8 cellular contexts compared by ENCODE assay signal in the genomic region with DNA sequence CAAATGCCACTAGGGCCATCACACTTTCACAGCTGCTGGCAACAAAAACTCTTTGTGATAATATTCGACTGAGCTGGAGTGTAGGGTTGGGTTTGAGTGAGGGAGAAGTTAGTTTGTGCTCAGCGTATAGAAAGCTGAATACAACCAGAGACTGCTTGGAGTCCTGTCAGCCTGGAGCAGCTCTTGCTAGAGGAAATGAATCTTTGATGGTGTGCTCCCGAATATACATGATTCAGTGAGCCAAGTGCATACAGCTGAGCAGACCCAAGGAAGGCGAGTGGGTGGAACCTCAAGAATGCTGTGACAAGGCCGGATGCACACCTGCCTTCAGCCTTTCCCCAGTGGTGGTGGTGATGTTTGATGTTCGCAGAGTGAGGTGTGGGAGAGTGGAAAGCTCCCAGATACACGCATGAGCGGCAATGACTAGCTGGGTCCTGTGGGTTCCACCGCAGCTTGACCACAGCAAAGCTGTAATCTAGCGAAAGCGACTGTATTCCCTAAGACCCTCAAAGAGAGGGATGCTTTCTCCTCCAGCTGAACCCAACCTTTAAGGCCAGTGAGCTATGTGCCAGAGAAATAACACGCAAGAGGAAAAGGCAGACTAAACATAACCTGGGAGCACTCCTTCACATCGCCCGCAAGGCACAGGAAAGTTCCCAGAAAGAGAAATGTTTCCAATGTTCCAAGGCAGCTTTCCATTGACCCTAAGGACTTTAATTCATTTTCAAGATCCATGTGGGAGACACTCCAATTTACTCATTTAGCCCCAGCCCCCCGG. TPM values are rescaled to one million over a fixed set of nuclear protein-coding genes. Genes with fewer than 3 reads are reported as not detected.
DNase-seq lines count a peak whose midpoint lies in the region; ATAC-seq and TF ChIP-seq lines count a peak whose summit lies in the region.

No MANE protein-coding gene starts in this region.

- peak; percentile 36 for ATAC-seq in GM21576 (IDR thresholded peaks at IDR 0.05; ENCODE audit: unreplicated experiment)
- no peak for ATAC-seq in GM18873 (IDR thresholded peaks at IDR 0.05; ENCODE audit: low FRiP score, unreplicated experiment)

- H3K9me3 ChIP-seq in adipocyte (ENCODE audit: control insufficient read depth, low read length): no peaks in the 10 kb centered on the region

- peak overlapping the region; percentile 84 for H3K9ac ChIP-seq in adipocyte (ENCODE audit: low read length)

- H3K36me3 ChIP-seq in adipocyte (ENCODE audit: control insufficient read depth, insufficient read depth, low read length, severe bottlenecking) (no peaks in the 10 kb centered on the region), kidney epithelial cell (ENCODE audit: control insufficient read depth, insufficient read depth, low read length) (no peaks in the 10 kb centered on the region)

- peak; percentile 1 for TF ChIP-seq CTCF in kidney epithelial cell (IDR thresholded peaks at IDR 0.05; ENCODE audit: insufficient read depth, low read length, poor library complexity, severe bottlenecking)

- H3K27me3 ChIP-seq in adipocyte (replicated peaks; ENCODE audit: control insufficient read depth, insufficient read depth, low read length): no peaks in the 10 kb centered on the region
- H3K27me3 ChIP-seq in kidney epithelial cell (ENCODE audit: control insufficient read depth, insufficient read depth, low read length): no peaks in the 10 kb centered on the region

- peaks cover 24% of the 10 kb centered on the region for H3K4me1 ChIP-seq in adipocyte (ENCODE audit: control insufficient read depth, insufficient read depth, low read length)

- H3K4me3 ChIP-seq in adipocyte (ENCODE audit: low read length) (peak overlapping the region; percentile 85), kidney epithelial cell (ENCODE audit: low read depth, low read length) (peak overlapping the region; percentile 86)

- in situ Hi-C loops in KBM-7 (cut with MboI; ENCODE audit: low pct_unique_long_range_greater_than_20kb, low sequenced_read_pairs): no loop called here

- DNase-seq in SIG-M5 treated with dmso at 0.1 percent for 504 hours (lab: John Stamatoyannopoulos, UW; ENCODE audit: unreplicated experiment) (peak; percentile 72), adipocyte (ENCODE audit: low read depth) (no peak), kidney epithelial cell (ENCODE audit: low read depth) (no peak), AG08396 (ENCODE audit: low spot score) (no peak), KBM-7 (no peak)
- peak; percentile 62 for DNase-seq in stimulated activated CD4-positive, alpha-beta T cell treated with anti-CD3 and anti-CD28 coated beads, Interleukin-2, amount 100 ng/mL, for 48 hours

RNA-seq across cellular contexts. Expression of a gene that starts 1.2 kb away (rescaled TPM):
- total RNA-seq in kidney epithelial cell: 12.4 and 14.3 TPM in 2 replicates

Comparison
In these comparisons a context has a peak if more than half of its experiments do, and no peak if none do; other contexts are left out.
1. DNase-seq: peak in SIG-M5 treated with dmso at 0.1 percent for 504 hours (single experiment) and stimulated activated CD4-positive, alpha-beta T cell treated with anti-CD3 and anti-CD28 coated beads, Interleukin-2, amount 100 ng/mL, for 48 hours (2 of 2); none in adipocyte (single experiment), kidney epithelial cell (single experiment), AG08396 (single experiment) and KBM-7 (single experiment).